28 cellular contexts compared by ENCODE assay signal in the genomic region with DNA sequence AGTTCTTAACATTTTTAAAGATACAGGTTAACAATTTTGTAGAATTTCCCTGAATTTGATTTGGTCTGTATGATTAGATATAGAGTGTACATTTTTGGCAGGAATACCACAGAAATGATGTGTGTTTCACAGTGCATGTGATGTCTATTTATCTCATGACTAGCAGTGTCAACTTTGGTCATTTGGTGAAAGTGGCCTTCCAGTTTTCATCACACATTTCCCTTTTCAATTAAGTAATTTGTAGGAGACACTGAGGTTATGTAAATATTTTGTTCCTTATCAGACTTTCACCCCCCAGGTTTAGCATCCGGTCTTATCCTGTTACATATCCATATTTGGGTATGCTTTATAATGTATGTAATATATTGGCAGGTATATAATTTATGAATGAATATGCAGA. TPM values are rescaled to one million over a fixed set of nuclear protein-coding genes. Genes with fewer than 3 reads are reported as not detected.
DNase-seq lines count a peak whose midpoint lies in the region; ATAC-seq, FAIRE-seq and TF ChIP-seq lines count a peak whose summit lies in the region.
"Had no signal": no experiment of that assay in that cellular context is flagged by ENCODE, and none has a peak within 500 bp of the region (broad histone marks: within the 10 kb centered on the region; RNA-seq: fewer than 3 reads in every experiment).

No MANE protein-coding gene starts in this region.

- H3K4me2 ChIP-seq in HepG2 (ENCODE audit: low read depth, low read length): no peak overlapping the region
- H3K4me2 ChIP-seq: BLaER1 had no signal

- TF ChIP-seq CTCF in liver (IDR thresholded peaks at IDR 0.05; ENCODE audit: low read depth, low read length, missing input control): no peak
- no peak for TF ChIP-seq CTCF in HepG2 (CRISPR knock-in tag; IDR thresholded peaks at IDR 0.05)
- no peak for TF ChIP-seq CTCF in RWPE1 (conservative IDR thresholded peaks at IDR 0.05; ENCODE audit: low read depth)

- POLR2A ChIA-PET in HepG2 (lab: Yijun Ruan, JAX) (no interaction called here), RWPE1 (lab: Yijun Ruan, JAX; ENCODE audit: low non-redundant PET) (no interaction called here)

- H3K9ac ChIP-seq in liver (ENCODE audit: low read depth in 1 of 2, low read length in 2 of 2) (peak overlapping the region in 1 of 2 donors; percentile 5), HepG2 (ENCODE audit: insufficient read depth, low read depth, low read length) (no peak overlapping the region)
- H3K9ac ChIP-seq: BLaER1 had no signal

- H3K79me2 ChIP-seq in HepG2 (ENCODE audit: insufficient read depth, low read length): no peaks in the 10 kb centered on the region

- no peak for FAIRE-seq in HepG2 (lab: Jason Lieb, UNC)
- FAIRE-seq in islet of Langerhans (lab: Jason Lieb, UNC): peak; percentile 65
- FAIRE-seq in urothelium cell line (lab: Jason Lieb, UNC): peak; percentile 84
- FAIRE-seq: GM12891, H1 had no signal

- H3K27ac ChIP-seq in liver (ENCODE audit: low read depth in 1 of 2, low read length in 2 of 2): peak overlapping the region; percentile 59 to 66
- no peak overlapping the region for H3K27ac ChIP-seq in HepG2 (ENCODE audit: extremely low read length, insufficient read depth, low read length)
- no peak overlapping the region for H3K27ac ChIP-seq in RWPE1
- H3K27ac ChIP-seq: BLaER1 had no signal

- TF ChIP-seq POLR2A in HepG2 (IDR thresholded peaks at IDR 0.05; ENCODE audit: insufficient read depth in 1 of 2, low read depth in 2 of 2, low read length in 2 of 2): no peak

- H3K4me1 ChIP-seq in liver (ENCODE audit: control insufficient read depth in 4 of 4, insufficient read depth in 4 of 4, low read length in 3 of 4): peaks cover 7 to 37% (median 10%) of the 10 kb centered on the region in 4 donors
- peaks cover 12% of the 10 kb centered on the region for H3K4me1 ChIP-seq in HepG2 (ENCODE audit: insufficient read depth, low read length)

- ATAC-seq in HepG2: no peak
- no peak for ATAC-seq in GM21447 (IDR thresholded peaks at IDR 0.05; ENCODE audit: unreplicated experiment)
- ATAC-seq: Panc1 had no signal

- in situ Hi-C loops in HepG2 (cut with HindIII; ENCODE audit: extremely low pct_ligation_motif_present, low pct_unique_long_range_greater_than_20kb): no loop called here

- 20% methylated on average over 1 of the region's 1 CpG for WGBS in liver
- 3% methylated on average over 1 of the region's 1 CpG for WGBS in HepG2 (ENCODE audit: low lambda C conversion rate)

- no peaks in the 10 kb centered on the region for H4K20me1 ChIP-seq in HepG2 (ENCODE audit: insufficient read depth, low read length)
- H4K20me1 ChIP-seq: BLaER1 had no signal

- CTCF ChIA-PET in HepG2 (lab: Yijun Ruan, JAX; ENCODE audit: low intra/inter-chr PET ratio, low total read pairs): no interaction called here
- CTCF ChIA-PET in RWPE1 (lab: Yijun Ruan, JAX): no interaction called here

- no peaks in the 10 kb centered on the region for H3K27me3 ChIP-seq in liver (ENCODE audit: control insufficient read depth in 4 of 4, insufficient read depth in 4 of 4, low read length in 3 of 4)
- no peaks in the 10 kb centered on the region for H3K27me3 ChIP-seq in HepG2 (ENCODE audit: control insufficient read depth in 1 of 2, insufficient read depth in 2 of 2, low read length in 2 of 2)
- H3K27me3 ChIP-seq: BLaER1 had no signal

- no peak overlapping the region for H3K4me3 ChIP-seq in liver (ENCODE audit: low read depth in 1 of 3, low read length in 3 of 3)
- no peak overlapping the region for H3K4me3 ChIP-seq in HepG2 (replicated peaks in 1 of 3; ENCODE audit: insufficient read depth in 1 of 3, low read depth in 2 of 3, low read length in 3 of 3)
- H3K4me3 ChIP-seq: BLaER1 had no signal

- TF ChIP-seq EP300 in HepG2 (IDR thresholded peaks at IDR 0.05; ENCODE audit: low read depth in 2 of 2, low read length in 2 of 2) (no peak), HepG2 (CRISPR knock-in tag; IDR thresholded peaks at IDR 0.05; ENCODE audit: borderline replicate concordance) (no peak)

- DNase-seq in HepG2 (ENCODE audit: low spot score): no peak
- DNase-seq in OCI-M1 (lab: John Stamatoyannopoulos, UW): peak; percentile 63
- no peak for DNase-seq in urothelium cell line (ENCODE audit: low spot score)
- no peak for DNase-seq in globus pallidus (ENCODE audit: low spot score)
- no peak for DNase-seq in RWPE1 (ENCODE audit: low spot score)
- DNase-seq: CD4-positive, alpha-beta memory T cell; COR-L47; DMS 273 treated with DMSO at 0.1 percent for 48 hours; DMS79; EL; GDM1; HCEC 1CT; Karpas-422; NCI-H1092; NCI-H1417 treated with DMSO at 0.1 percent for 48 hours; NCI-H187 treated with DMSO at 0.1 percent for 48 hours; NCI-H2171 treated with DMSO at 0.1 percent for 48 hours; NCI-H345; NCI-H510A treated with DMSO at 0.1 percent for 48 hours; NCI-H82; SHP77 treated with DMSO at 0.1 percent for 48 hours had no signal

- no peaks in the 10 kb centered on the region for H3K9me3 ChIP-seq in liver (ENCODE audit: control insufficient read depth in 4 of 4, low read length in 3 of 4)
- no peaks in the 10 kb centered on the region for H3K9me3 ChIP-seq in HepG2 (ENCODE audit: low read length)
- H3K9me3 ChIP-seq: BLaER1 had no signal

- no peaks in the 10 kb centered on the region for H3K36me3 ChIP-seq in liver (ENCODE audit: control insufficient read depth in 4 of 4, insufficient read depth in 3 of 4, low read depth in 1 of 4, low read length in 3 of 4)
- no peaks in the 10 kb centered on the region for H3K36me3 ChIP-seq in HepG2 (replicated peaks in 1 of 2; ENCODE audit: control insufficient read depth in 1 of 2, insufficient read depth in 2 of 2, low read length in 2 of 2)
- H3K36me3 ChIP-seq: BLaER1 had no signal

- TF ChIP-seq RAD21 in liver (IDR thresholded peaks at IDR 0.05): peak; percentile 21 to 22
- no peak for TF ChIP-seq RAD21 in HepG2 (CRISPR knock-in tag; IDR thresholded peaks at IDR 0.05)

- intact Hi-C loops in HepG2 (cut with micrococcal nuclease; ENCODE audit: unreplicated experiment): no loop called here

- no peak overlapping the region for H2AFZ ChIP-seq in HepG2 (ENCODE audit: low read length)

- BruUV-seq in HepG2 (replicated peaks; lab: Mats Ljungman, UMichigan): no TSS peak

TF ChIP-seq in liver, 16 proteins besides CTCF, POLR2A, EP300 and RAD21 (continues in another document):
- TF ChIP-seq RXRA (IDR thresholded peaks at IDR 0.05) (peak; percentile 51 to 73), SP1 (IDR thresholded peaks at IDR 0.05) (peak; percentile 43), NR2F2 (IDR thresholded peaks at IDR 0.05) (no peak), YY1 (IDR thresholded peaks at IDR 0.05) (peak; percentile 23), HNF4A (conservative IDR thresholded peaks at IDR 0.05) (peak; percentile 44 to 68), FOXA2 (IDR thresholded peaks at IDR 0.05) (peak; percentile 61)
- TF ChIP-seq, protein P1, sequence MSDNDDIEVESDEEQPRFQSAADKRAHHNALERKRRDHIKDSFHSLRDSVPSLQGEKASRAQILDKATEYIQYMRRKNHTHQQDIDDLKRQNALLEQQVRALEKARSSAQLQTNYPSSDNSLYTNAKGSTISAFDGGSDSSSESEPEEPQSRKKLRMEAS (IDR thresholded peaks at IDR 0.05): peak; percentile 28

TF ChIP-seq in HepG2, 621 proteins besides CTCF, POLR2A, EP300 and RAD21 (continues in another document):
- no peak for TF ChIP-seq ZNF30 (CRISPR knock-in tag; IDR thresholded peaks at IDR 0.05)
- TF ChIP-seq, protein P2, sequence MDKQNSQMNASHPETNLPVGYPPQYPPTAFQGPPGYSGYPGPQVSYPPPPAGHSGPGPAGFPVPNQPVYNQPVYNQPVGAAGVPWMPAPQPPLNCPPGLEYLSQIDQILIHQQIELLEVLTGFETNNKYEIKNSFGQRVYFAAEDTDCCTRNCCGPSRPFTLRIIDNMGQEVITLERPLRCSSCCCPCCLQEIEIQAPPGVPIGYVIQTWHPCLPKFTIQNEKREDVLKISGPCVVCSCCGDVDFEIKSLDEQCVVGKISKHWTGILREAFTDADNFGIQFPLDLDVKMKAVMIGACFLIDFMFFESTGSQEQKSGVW (CRISPR knock-in tag; IDR thresholded peaks at IDR 0.05; ENCODE audit: borderline replicate concordance): no peak

RNA-seq across cellular contexts. Expression of a gene that starts 41.8 kb away (rescaled TPM):
- 1 to 10 TPM; 2.6 to 3.5 TPM for total RNA-seq in liver
- 1 to 10 TPM; 1.4 to 3.5 TPM for polyA plus RNA-seq in liver
- total RNA-seq in HepG2 (2016; rRNA removed; fragmentation: Illumina TruSeq; extraction: Trizol): 0.15 TPM in 1 of 2 replicates, not detected in the other
- not detected in 2 replicates for total RNA-seq in HepG2 (2016; cell fraction: cytosol; rRNA removed; fragmentation: Illumina TruSeq; extraction: Trizol; ENCODE audit: low read depth)
- 0.37 TPM in 1 of 2 replicates, not detected in the other for total RNA-seq in HepG2 (2016; cell fraction: insoluble cytoplasmic fraction; rRNA removed; fragmentation: Illumina TruSeq; extraction: Trizol)
- not detected in 2 replicates for total RNA-seq in HepG2 (2016; cell fraction: membrane; rRNA removed; fragmentation: Illumina TruSeq; extraction: Trizol)
- not detected in 2 replicates for total RNA-seq in HepG2 (2016; cell fraction: nucleus; rRNA removed; fragmentation: Illumina TruSeq; extraction: Trizol)
- polyA plus RNA-seq in HepG2 (2011; rRNA removed): 0.04 TPM in 1 of 2 replicates, not detected in the other
- 0.04 TPM in 1 of 2 replicates, not detected in the other for polyA plus RNA-seq in HepG2 (2011; cell fraction: cytosol; rRNA removed)
- polyA plus RNA-seq in HepG2 (2011; cell fraction: nucleus; rRNA removed): not detected in 2 replicates
- not detected in 2 replicates for polyA plus RNA-seq in HepG2 (2012)
- polyA plus RNA-seq in HepG2 (2016; cell fraction: cytosol; fragmentation: Illumina TruSeq; extraction: Trizol; ENCODE audit: low read depth): 0.18 TPM in 1 of 2 replicates, not detected in the other
- not detected in 2 replicates for polyA plus RNA-seq in HepG2 (2016; cell fraction: insoluble cytoplasmic fraction; fragmentation: Illumina TruSeq; extraction: Trizol; ENCODE audit: low read depth)
- 0.13 and 0.19 TPM in 2 replicates for polyA plus RNA-seq in HepG2 (2016; cell fraction: membrane; fragmentation: Illumina TruSeq; extraction: Trizol; ENCODE audit: low read depth)
- not detected in 2 replicates for polyA plus RNA-seq in HepG2 (2016; cell fraction: nucleus; fragmentation: Illumina TruSeq; extraction: Trizol; ENCODE audit: insufficient read depth, low read depth)
- 5.5 TPM in 1 of 2 replicates, not detected in the other for polyA minus RNA-seq in HepG2 (2011; rRNA and poly(A)+ RNA removed; ENCODE audit: low replicate concordance)
- not detected in 2 replicates for polyA minus RNA-seq in HepG2 (2011; cell fraction: cytosol; rRNA and poly(A)+ RNA removed)
- not detected in 2 replicates for polyA minus RNA-seq in HepG2 (2011; cell fraction: nucleus; rRNA and poly(A)+ RNA removed)
- total RNA-seq: H1 had no signal
- polyA plus RNA-seq: H1 had no signal

Comparison
In these comparisons a context has a peak if more than half of its experiments do, and no peak if none do; other contexts are left out.
1. H3K27ac ChIP-seq: peak in liver (2 of 2); none in HepG2 (single experiment) and RWPE1 (single experiment).